ENCODE assay signal across 8 cellular contexts in the genomic region with DNA sequence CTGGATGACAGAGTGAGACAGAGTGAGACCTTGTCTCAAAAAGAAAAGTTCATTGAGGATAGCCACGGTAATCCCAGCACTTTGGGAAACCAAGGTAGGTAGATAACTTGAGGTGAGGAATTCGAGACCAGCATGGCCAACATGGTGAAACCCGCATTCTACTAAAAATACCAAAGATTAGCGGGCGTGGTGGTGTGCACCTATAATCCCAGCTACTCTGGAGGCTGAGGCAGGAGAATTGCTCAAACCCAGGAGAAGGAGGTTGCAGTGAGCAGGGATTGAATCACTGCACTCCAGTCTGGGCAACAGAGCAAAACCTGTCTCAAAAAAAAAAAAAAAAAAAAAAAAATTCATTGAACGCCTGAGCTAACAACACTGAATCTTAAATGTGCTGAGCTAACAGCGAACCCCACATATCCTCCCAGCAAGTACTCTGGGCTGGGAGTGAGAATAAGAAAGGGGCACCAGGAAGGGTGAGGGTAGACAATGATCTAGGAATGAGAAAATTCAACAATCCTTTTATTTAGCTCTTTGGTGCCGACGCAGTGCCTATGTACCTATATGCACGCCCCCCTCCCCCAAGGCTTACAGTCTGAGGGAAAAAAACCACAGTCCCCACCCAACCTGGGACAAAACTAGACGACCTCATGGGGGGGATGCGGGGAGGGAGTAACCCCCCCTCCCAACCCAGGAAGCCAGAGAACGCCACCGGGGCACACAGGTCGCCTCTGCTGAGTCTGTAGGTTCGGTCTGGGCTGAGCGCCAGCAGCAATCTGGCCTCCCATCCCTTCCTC. TPM values are rescaled to one million over a fixed set of nuclear protein-coding genes. Genes with fewer than 3 reads are reported as not detected.
A peak's percentile ranks its signal among the peaks of the same experiment; 100 is the strongest.
DNase-seq lines count a peak whose midpoint lies in the region; ATAC-seq, FAIRE-seq and TF ChIP-seq lines count a peak whose summit lies in the region.

No MANE protein-coding gene starts in this region.

- TF ChIP-seq POLR2A in suprapubic skin (IDR thresholded peaks at IDR 0.05) = no peak

- peaks cover 9% of the 10 kb centered on the region for H3K27me3 ChIP-seq in suprapubic skin

- POLR2A ChIA-PET in activated CD4-positive, alpha-beta T cell treated with anti-CD3 and anti-CD28 coated beads, Interleukin-2, amount 10 ng/mL, durations not matched to agents 7 days and 5 days (lab: Charles Lee) = no interaction called here
- POLR2A ChIA-PET in activated CD4-positive, alpha-beta memory T cell treated with anti-CD3 and anti-CD28 coated beads, Interleukin-2, amount 10 ng/mL, durations not matched to agents 7 days and 5 days (lab: Charles Lee) = interaction anchor here (0.9 to 1.3 kb wide), 3 partner anchors 27 to 444 kb away, joined by 3 to 4 read pairs (median 3); a partner anchor contains a TSS

- no peaks in the 10 kb centered on the region for H3K36me3 ChIP-seq in suprapubic skin

- H3K4me1 Mint-ChIP-seq in activated CD4-positive, alpha-beta T cell treated with anti-CD3 and anti-CD28 coated beads, Interleukin-2, amount 10 ng/mL, durations not matched to agents 7 days and 5 days = peaks cover 5% of the 10 kb centered on the region
- H3K4me1 Mint-ChIP-seq in activated CD4-positive, alpha-beta memory T cell treated with anti-CD3 and anti-CD28 coated beads, Interleukin-2, amount 10 ng/mL, durations not matched to agents 7 days and 5 days = peaks cover 6% of the 10 kb centered on the region

- peak overlapping the region; percentile 66 for H3K4me3 ChIP-seq in suprapubic skin

- TF ChIP-seq CTCF in suprapubic skin (IDR thresholded peaks at IDR 0.05) = no peak

- H3K27ac ChIP-seq in suprapubic skin = no peak overlapping the region

- CTCF ChIA-PET in activated CD4-positive, alpha-beta T cell treated with anti-CD3 and anti-CD28 coated beads, Interleukin-2, amount 10 ng/mL, durations not matched to agents 7 days and 5 days (lab: Charles Lee) = interaction anchor here (0.6 to 2.6 kb wide), 8 partner anchors 22 to 1158 kb away, joined by 3 to 13 read pairs (median 3); no protein-coding TSS in a partner anchor
- CTCF ChIA-PET in activated CD4-positive, alpha-beta memory T cell treated with anti-CD3 and anti-CD28 coated beads, Interleukin-2, amount 10 ng/mL, durations not matched to agents 7 days and 5 days (lab: Charles Lee) = interaction anchor here (0.6 to 3.1 kb wide), 15 partner anchors 9 to 806 kb away, joined by 3 to 22 read pairs (median 4); a partner anchor contains a TSS

- H3K4me1 ChIP-seq in suprapubic skin = peaks cover 14% of the 10 kb centered on the region

- no peaks in the 10 kb centered on the region for H3K9me3 ChIP-seq in suprapubic skin

- H3K36me3 Mint-ChIP-seq in activated CD4-positive, alpha-beta T cell treated with anti-CD3 and anti-CD28 coated beads, Interleukin-2, amount 10 ng/mL, durations not matched to agents 7 days and 5 days (ENCODE audit: low read depth) = no peaks in the 10 kb centered on the region
- H3K36me3 Mint-ChIP-seq in activated CD4-positive, alpha-beta memory T cell treated with anti-CD3 and anti-CD28 coated beads, Interleukin-2, amount 10 ng/mL, durations not matched to agents 7 days and 5 days (ENCODE audit: low read depth) = no peaks in the 10 kb centered on the region

- peak; percentile 91 for FAIRE-seq in islet of Langerhans (lab: Jason Lieb, UNC)

- ATAC-seq in GM18907 (IDR thresholded peaks at IDR 0.05; ENCODE audit: unreplicated experiment) (no peak), GM18519 (IDR thresholded peaks at IDR 0.05; ENCODE audit: low FRiP score, unreplicated experiment) (no peak)

- WGBS in suprapubic skin = 57% methylated on average over 12 of the region's 17 CpGs

- peak overlapping the region; percentile 72 for H3K4me3 Mint-ChIP-seq in activated CD4-positive, alpha-beta T cell treated with anti-CD3 and anti-CD28 coated beads, Interleukin-2, amount 10 ng/mL, durations not matched to agents 7 days and 5 days
- H3K4me3 Mint-ChIP-seq in activated CD4-positive, alpha-beta memory T cell treated with anti-CD3 and anti-CD28 coated beads, Interleukin-2, amount 10 ng/mL, durations not matched to agents 7 days and 5 days = peak overlapping the region; percentile 77

- peak overlapping the region; percentile 25 for H3K27ac Mint-ChIP-seq in activated CD4-positive, alpha-beta T cell treated with anti-CD3 and anti-CD28 coated beads, Interleukin-2, amount 10 ng/mL, durations not matched to agents 7 days and 5 days
- no peak overlapping the region for H3K27ac Mint-ChIP-seq in activated CD4-positive, alpha-beta memory T cell treated with anti-CD3 and anti-CD28 coated beads, Interleukin-2, amount 10 ng/mL, durations not matched to agents 7 days and 5 days

- H3K9me3 Mint-ChIP-seq in activated CD4-positive, alpha-beta T cell treated with anti-CD3 and anti-CD28 coated beads, Interleukin-2, amount 10 ng/mL, durations not matched to agents 7 days and 5 days = no peaks in the 10 kb centered on the region
- no peaks in the 10 kb centered on the region for H3K9me3 Mint-ChIP-seq in activated CD4-positive, alpha-beta memory T cell treated with anti-CD3 and anti-CD28 coated beads, Interleukin-2, amount 10 ng/mL, durations not matched to agents 7 days and 5 days

- DNase-seq in activated CD4-positive, alpha-beta T cell treated with anti-CD3 and anti-CD28 coated beads, Interleukin-2, amount 10 ng/mL, durations not matched to agents 7 days and 5 days = no peak
- DNase-seq in activated CD4-positive, alpha-beta T cell treated with anti-CD3 and anti-CD28 coated beads for 1 hour = no peak
- DNase-seq in activated CD4-positive, alpha-beta memory T cell treated with anti-CD3 and anti-CD28 coated beads, Interleukin-2, amount 10 ng/mL, durations not matched to agents 7 days and 5 days = no peak
- DNase-seq in suprapubic skin (ENCODE audit: low spot score in 2 of 2) (no peak), NCI-H2196 treated with DMSO at 0.1 percent for 48 hours (lab: John Stamatoyannopoulos, UW; ENCODE audit: unreplicated experiment) (no peak)

- no peak for TF ChIP-seq EP300 in suprapubic skin (IDR thresholded peaks at IDR 0.05)

- H3K27me3 Mint-ChIP-seq in activated CD4-positive, alpha-beta T cell treated with anti-CD3 and anti-CD28 coated beads, Interleukin-2, amount 10 ng/mL, durations not matched to agents 7 days and 5 days = peaks cover 24% of the 10 kb centered on the region
- H3K27me3 Mint-ChIP-seq in activated CD4-positive, alpha-beta memory T cell treated with anti-CD3 and anti-CD28 coated beads, Interleukin-2, amount 10 ng/mL, durations not matched to agents 7 days and 5 days = peaks cover 25% of the 10 kb centered on the region

RNA-seq across cellular contexts. Expression of a gene that starts 1.4 kb away (rescaled TPM):
- not detected for total RNA-seq in activated CD4-positive, alpha-beta T cell treated with anti-CD3 and anti-CD28 coated beads, Interleukin-2, amount 10 ng/mL, durations not matched to agents 7 days and 5 days
- not detected for total RNA-seq in activated CD4-positive, alpha-beta memory T cell treated with anti-CD3 and anti-CD28 coated beads, Interleukin-2, amount 10 ng/mL, durations not matched to agents 7 days and 5 days
- total RNA-seq in suprapubic skin = not detected

RNA-seq across cellular contexts. Expression of a gene that starts 13.3 kb away (rescaled TPM):
- total RNA-seq in activated CD4-positive, alpha-beta T cell treated with anti-CD3 and anti-CD28 coated beads, Interleukin-2, amount 10 ng/mL, durations not matched to agents 7 days and 5 days = not detected
- not detected for total RNA-seq in activated CD4-positive, alpha-beta memory T cell treated with anti-CD3 and anti-CD28 coated beads, Interleukin-2, amount 10 ng/mL, durations not matched to agents 7 days and 5 days
- not detected for total RNA-seq in suprapubic skin

RNA-seq across cellular contexts. Expression of a gene that starts 40.6 kb away (rescaled TPM):
- total RNA-seq in activated CD4-positive, alpha-beta T cell treated with anti-CD3 and anti-CD28 coated beads, Interleukin-2, amount 10 ng/mL, durations not matched to agents 7 days and 5 days = 10 to 100 TPM; 15.2 to 17.2 TPM
- 10 to 100 TPM; 16.8 to 19.8 TPM for total RNA-seq in activated CD4-positive, alpha-beta memory T cell treated with anti-CD3 and anti-CD28 coated beads, Interleukin-2, amount 10 ng/mL, durations not matched to agents 7 days and 5 days
- 10 to 100 TPM; 38.1 to 50.8 (median 40.7) TPM for total RNA-seq in suprapubic skin
